Comparison of ENCODE assay signal across 5 cellular contexts in genomic region chr11:574632-575323, GRCh38. TPM values are rescaled to one million over a fixed set of nuclear protein-coding genes. Genes with fewer than 3 reads are reported as not detected.
DNase-seq lines count a peak whose midpoint lies in the region; TF ChIP-seq lines count a peak whose summit lies in the region.

No MANE protein-coding gene starts in this region.

- H3K9me3 Mint-ChIP-seq in endodermal cell = no peaks in the 10 kb centered on the region

- no peaks in the 10 kb centered on the region for H3K9me3 ChIP-seq in endodermal cell (ENCODE audit: control insufficient read depth, low read length)

- peak overlapping the region; percentile 11 for H3K9ac ChIP-seq in endodermal cell (ENCODE audit: extremely low read depth, low read length, poor library complexity, severe bottlenecking)

- peaks cover 36% of the 10 kb centered on the region for H3K4me1 Mint-ChIP-seq in endodermal cell

- H3K27ac ChIP-seq in endodermal cell (ENCODE audit: low read depth, low read length) = no peak overlapping the region
- H3K27ac ChIP-seq in skin epidermis = peak overlapping the region in 13 of 21 experiments; percentile 12 to 80 (median 69)

- peak overlapping the region; percentile 76 for H3K27ac Mint-ChIP-seq in endodermal cell

- no peak for DNase-seq in LNCaP clone FGC (ENCODE audit: low read depth)
- DNase-seq in endodermal cell = peak; percentile 57
- DNase-seq in NOMO-1 treated with dmso at 0.1 percent for 144 hours (lab: John Stamatoyannopoulos, UW; ENCODE audit: unreplicated experiment) = no peak
- no peak for DNase-seq in NCI-H345 (lab: John Stamatoyannopoulos, UW)

- H3K36me3 Mint-ChIP-seq in endodermal cell (ENCODE audit: low read depth) = no peaks in the 10 kb centered on the region

- peak overlapping the region; percentile 79 for H3K4me3 Mint-ChIP-seq in endodermal cell

- H3K36me3 ChIP-seq in endodermal cell (ENCODE audit: control insufficient read depth, insufficient read depth, low read length) = no peaks in the 10 kb centered on the region

- no peak for TF ChIP-seq CTCF in LNCaP clone FGC (IDR thresholded peaks at IDR 0.05; ENCODE audit: control insufficient read depth, extremely low read depth, insufficient read depth)
- no peak for TF ChIP-seq CTCF in endodermal cell (conservative IDR thresholded peaks at IDR 0.05)

- peaks cover 29% of the 10 kb centered on the region for H3K4me1 ChIP-seq in endodermal cell (ENCODE audit: control insufficient read depth, insufficient read depth, low read length)

- 16 to 28% methylated on average over 18 to 28 of the region's 28 CpGs for WGBS in endodermal cell (ENCODE audit: insufficient coverage in 1 of 2, insufficient read length in 1 of 2), 2 experiments

- peaks cover 13% of the 10 kb centered on the region for H3K27me3 ChIP-seq in endodermal cell (ENCODE audit: control insufficient read depth, insufficient read depth, low read length, poor library complexity, severe bottlenecking)

- H3K27me3 Mint-ChIP-seq in endodermal cell (ENCODE audit: insufficient read depth) = peaks cover 28% of the 10 kb centered on the region

- H3K4me3 ChIP-seq in LNCaP clone FGC (ENCODE audit: low read depth, low read length) (peak overlapping the region; percentile 79), endodermal cell (ENCODE audit: low read length) (peak overlapping the region; percentile 78), skin epidermis (peak overlapping the region; percentile 51 to 73 (median 55))

RNA-seq across cellular contexts. Expression of gene PHRF1, which starts 1.5 kb away (rescaled TPM):
- 10 to 100 TPM; 43.4 to 48.0 TPM for total RNA-seq in endodermal cell
- polyA plus RNA-seq in endodermal cell (2013, experiment 1 of 2) = 23.9 TPM
- polyA plus RNA-seq in endodermal cell (2013, experiment 2 of 2) = 22.0 TPM

RNA-seq across cellular contexts. Expression of gene RASSF7, which starts 14.0 kb away (rescaled TPM):
- 10 to 100 TPM; 34.2 to 36.3 TPM for total RNA-seq in endodermal cell
- 11.3 TPM for polyA plus RNA-seq in endodermal cell (2013, experiment 1 of 2)
- polyA plus RNA-seq in endodermal cell (2013, experiment 2 of 2) = 14.6 TPM

RNA-seq across cellular contexts. Expression of gene LMNTD2, which starts 14.2 kb away (rescaled TPM):
- 10 to 100 TPM in 1 of 2 donors, 1 to 10 TPM in 1; 8.5 to 13.3 TPM for total RNA-seq in endodermal cell
- 1.8 TPM for polyA plus RNA-seq in endodermal cell (2013, experiment 1 of 2)
- 1.8 TPM for polyA plus RNA-seq in endodermal cell (2013, experiment 2 of 2)

RNA-seq across cellular contexts. Expression of gene LRRC56, which starts 37.5 kb away (rescaled TPM):
- total RNA-seq in endodermal cell = 1 to 10 TPM; 3.0 to 4.3 TPM
- 0.93 TPM for polyA plus RNA-seq in endodermal cell (2013, experiment 1 of 2)
- 1.3 TPM for polyA plus RNA-seq in endodermal cell (2013, experiment 2 of 2)

RNA-seq across cellular contexts. Expression of gene HRAS, which starts 39.4 kb away (rescaled TPM):
- 10 to 100 TPM; 64.8 to 68.2 TPM for total RNA-seq in endodermal cell
- polyA plus RNA-seq in endodermal cell (2013, experiment 1 of 2) = 48.8 TPM
- polyA plus RNA-seq in endodermal cell (2013, experiment 2 of 2) = 45.1 TPM
